In genomic region chr22:31611065-31611760, GRCh38 we compare ENCODE assay signal across 19 cellular contexts. TPM values are rescaled to one million over a fixed set of nuclear protein-coding genes. Genes with fewer than 3 reads are reported as not detected.
DNase-seq lines count a peak whose midpoint lies in the region; ATAC-seq and TF ChIP-seq lines count a peak whose summit lies in the region.
"Had no signal": no experiment of that assay in that cellular context is flagged by ENCODE, and none has a peak within 500 bp of the region (broad histone marks: within the 10 kb centered on the region; RNA-seq: fewer than 3 reads in every experiment).

No MANE protein-coding gene starts in this region.

- H4K20me1 ChIP-seq in BLaER1, result no peaks in the 10 kb centered on the region

- peak overlapping the region; percentile 12; the same call in 1 of the 2 replicates for H3K4me2 ChIP-seq in BLaER1

- no peaks in the 10 kb centered on the region for H3K9me3 Mint-ChIP-seq in memory B cell
- H3K9me3 Mint-ChIP-seq: activated T-cell treated with anti-CD3 and anti-CD28 coated beads, Interleukin-2, amount 50 U/mL, for 4 hours; mesothelial cell of epicardium had no signal

- H3K36me3 Mint-ChIP-seq in memory B cell, result peaks cover 11% of the 10 kb centered on the region

- H3K27me3 Mint-ChIP-seq in memory B cell, result no peaks in the 10 kb centered on the region

- peaks cover 23% of the 10 kb centered on the region for H3K4me1 Mint-ChIP-seq in memory B cell
- H3K4me1 Mint-ChIP-seq: mesothelial cell of epicardium had no signal

- no peaks in the 10 kb centered on the region for H3K27me3 ChIP-seq in BLaER1
- H3K27me3 ChIP-seq: adrenal gland, neutrophil, SJSA1 had no signal

- no peaks in the 10 kb centered on the region for H3K9me3 ChIP-seq in BLaER1
- H3K9me3 ChIP-seq: adrenal gland, neutrophil, SJSA1 had no signal

- no peak for ATAC-seq in memory B cell (ENCODE audit: low read depth)
- no peak for ATAC-seq in HG02981 (IDR thresholded peaks at IDR 0.05; ENCODE audit: unreplicated experiment)
- ATAC-seq: activated T-cell treated with anti-CD3 and anti-CD28 coated beads, Interleukin-2, amount 50 U/mL, for 4 hours had no signal

- H3K27ac Mint-ChIP-seq in memory B cell, result peak overlapping the region; percentile 8
- H3K27ac Mint-ChIP-seq: mesothelial cell of epicardium had no signal

- H3K36me3 ChIP-seq in BLaER1, result peaks cover 41% of the 10 kb centered on the region
- H3K36me3 ChIP-seq: adrenal gland had no signal

- no peak for TF ChIP-seq CTCF in fibroblast of villous mesenchyme (IDR thresholded peaks at IDR 0.05; ENCODE audit: insufficient read depth, low read depth, low read length)

- peak; percentile 37 for DNase-seq in NCI-H1092 treated with DMSO at 0.1 percent for 48 hours (lab: John Stamatoyannopoulos, UW)
- peak; percentile 82 for DNase-seq in fibroblast of villous mesenchyme (ENCODE audit: low read depth)
- DNase-seq in memory B cell (ENCODE audit: low spot score in 2 of 2), result no peak
- DNase-seq in germinal center (ENCODE audit: low spot score), result no peak
- DNase-seq in stimulated activated CD4-positive, alpha-beta T cell treated with anti-CD3 and anti-CD28 coated beads, Interleukin-4, amount 100 ng/mL, for 24 hours, result no peak
- DNase-seq: activated CD4-positive, alpha-beta T cell treated with anti-CD3 and anti-CD28 coated beads for 48 hours; activated T-cell treated with anti-CD3 and anti-CD28 coated beads, Interleukin-2, amount 50 U/mL, for 4 hours; AML-193; cerebellar nuclear complex; Kasumi-1; NCI-H1436 treated with DMSO at 0.1 percent for 48 hours; NCI-H446; stimulated activated CD4-positive, alpha-beta T cell treated with anti-CD3 and anti-CD28 coated beads, Interleukin-2, amount 100 ng/mL, for 48 hours had no signal

- peak overlapping the region; percentile 51 for H3K27ac ChIP-seq in BLaER1
- H3K27ac ChIP-seq: neutrophil, SJSA1 had no signal

- no peak overlapping the region for H3K4me3 ChIP-seq in BLaER1
- no peak overlapping the region for H3K4me3 ChIP-seq in fibroblast of villous mesenchyme (ENCODE audit: low read depth, low read length)
- H3K4me3 ChIP-seq: adrenal gland, SJSA1 had no signal

- H3K9ac ChIP-seq in BLaER1, result no peak overlapping the region

- no peak overlapping the region for H3K4me3 Mint-ChIP-seq in memory B cell
- H3K4me3 Mint-ChIP-seq: activated T-cell treated with anti-CD3 and anti-CD28 coated beads, Interleukin-2, amount 50 U/mL, for 4 hours; mesothelial cell of epicardium had no signal

- H3K4me1 ChIP-seq in BLaER1, result peaks cover 45% of the 10 kb centered on the region
- H3K4me1 ChIP-seq: SJSA1 had no signal

RNA-seq across cellular contexts. Expression of gene PISD, which starts 50.8 kb away (rescaled TPM):
- total RNA-seq in fibroblast of villous mesenchyme, result 40.6 and 56.6 TPM in 2 replicates

Comparison
In these comparisons a context has a peak if more than half of its experiments do, and no peak if none do; other contexts are left out.
1. DNase-seq: peak in NCI-H1092 treated with DMSO at 0.1 percent for 48 hours (single experiment) and fibroblast of villous mesenchyme (single experiment); none in memory B cell (0 of 2), germinal center (single experiment) and stimulated activated CD4-positive, alpha-beta T cell treated with anti-CD3 and anti-CD28 coated beads, Interleukin-4, amount 100 ng/mL, for 24 hours (single experiment).